Comparison of ENCODE assay signal across 8 cellular contexts in genomic region chr2:54557601-54558187, GRCh38.
DNase-seq lines count a peak whose midpoint lies in the region; ATAC-seq and TF ChIP-seq lines count a peak whose summit lies in the region.

No MANE protein-coding gene starts in this region.

- 9% methylated on average over 48 of the region's 48 CpGs for WGBS in aorta, 2 donors

- H3K27me3 ChIP-seq in PC-9 (ENCODE audit: insufficient read depth, low read depth) (no peaks in the 10 kb centered on the region), parathyroid adenoma (ENCODE audit: control insufficient read depth, insufficient read depth, low read length) (no peaks in the 10 kb centered on the region), aorta (ENCODE audit: control insufficient read depth in 1 of 2, insufficient read depth in 2 of 2, low read length in 1 of 2) (no peaks in the 10 kb centered on the region)

- peak overlapping the region; percentile 20 to 91 (median 73) for H3K27ac Mint-ChIP-seq in CD14-positive monocyte

- H2AFZ ChIP-seq in PC-9 (peak overlapping the region; percentile 80), parathyroid adenoma (peak overlapping the region; percentile 88)

- intact Hi-C loops in CD14-positive monocyte (cut with micrococcal nuclease) = no loop called here
- intact Hi-C loops in PC-9 (cut with micrococcal nuclease; ENCODE audit: unreplicated experiment) = no loop called here
- intact Hi-C loops in aorta (cut with DNase I) = no loop called here

- H3K9me3 Mint-ChIP-seq in CD14-positive monocyte = no peaks in the 10 kb centered on the region

- no peaks in the 10 kb centered on the region for H3K9me2 ChIP-seq in PC-9 (ENCODE audit: insufficient read depth)

- H3K36me3 Mint-ChIP-seq in CD14-positive monocyte = no peaks in the 10 kb centered on the region

- H3K9ac ChIP-seq in parathyroid adenoma = peak overlapping the region; percentile 51

- H3K36me3 ChIP-seq in PC-9 (ENCODE audit: low read depth) (no peaks in the 10 kb centered on the region), parathyroid adenoma (ENCODE audit: control insufficient read depth, insufficient read depth, low read length) (no peaks in the 10 kb centered on the region), aorta (ENCODE audit: control insufficient read depth in 1 of 2, insufficient read depth in 2 of 2, low read length in 1 of 2) (no peaks in the 10 kb centered on the region)

- peaks cover 1 to 10% (median 8%) of the 10 kb centered on the region in 3 donors for H3K27me3 Mint-ChIP-seq in CD14-positive monocyte (ENCODE audit: low read depth in 3 of 3)

- peaks cover 47% of the 10 kb centered on the region for H3K4me1 Mint-ChIP-seq in CD14-positive monocyte

- H3K4me1 ChIP-seq in PC-9 (replicated peaks; ENCODE audit: insufficient read depth) (peaks cover 47% of the 10 kb centered on the region), parathyroid adenoma (peaks cover 22% of the 10 kb centered on the region), aorta (ENCODE audit: control insufficient read depth in 1 of 2, insufficient read depth in 2 of 2, low read length in 2 of 2) (peaks cover 2% of the 10 kb centered on the region in 2 donors)

- H3K4me3 ChIP-seq in PC-9 = peak overlapping the region; percentile 90
- H3K4me3 ChIP-seq in parathyroid adenoma (ENCODE audit: low read depth, low read length) = peak overlapping the region; percentile 96
- H3K4me3 ChIP-seq in aorta (ENCODE audit: low read length in 2 of 2) = peak overlapping the region; percentile 11 to 29

- H3K4me2 ChIP-seq in PC-9 = peak overlapping the region; percentile 91
- H3K4me2 ChIP-seq in parathyroid adenoma (ENCODE audit: low read length) = peak overlapping the region; percentile 83

- DNase-seq in CD14-positive monocyte (ENCODE audit: low spot score) (peak; percentile 55), PC-9 (peak; percentile 71 to 79), activated gamma-delta T cell (lab: John Stamatoyannopoulos, UW) (peak; percentile 62), glomerular visceral epithelial cell (ENCODE audit: extremely low spot score) (peak; percentile 70), aorta (peak; percentile 54 to 86)

- H3K4me3 Mint-ChIP-seq in CD14-positive monocyte = peak overlapping the region; percentile 97 to 98

- POLR2A ChIA-PET in PC-9 (lab: Charles Lee; ENCODE audit: unreplicated experiment) = interaction anchor here (0.6 to 1.3 kb wide), 3 partner anchors 14 to 101 kb away, joined by 6 to 14 read pairs (median 6); no protein-coding TSS in a partner anchor

- ATAC-seq in GM19351 (IDR thresholded peaks at IDR 0.05; ENCODE audit: unreplicated experiment) (peak; percentile 38), HG03460 (IDR thresholded peaks at IDR 0.05; ENCODE audit: unreplicated experiment) (peak; percentile 36), aorta (ENCODE audit: low FRiP score) (peak; percentile 42)

- CTCF ChIA-PET in PC-9 (lab: Charles Lee) = interaction anchor here (0.6 to 0.7 kb wide), 2 partner anchors 14 to 33 kb away, joined by 3 to 6 read pairs; no protein-coding TSS in a partner anchor

- H3K9me3 ChIP-seq in PC-9 (ENCODE audit: insufficient read depth, low read depth) = no peaks in the 10 kb centered on the region
- no peaks in the 10 kb centered on the region for H3K9me3 ChIP-seq in parathyroid adenoma (ENCODE audit: control insufficient read depth, low read length)
- H3K9me3 ChIP-seq in aorta (ENCODE audit: control insufficient read depth, low read length) = no peaks in the 10 kb centered on the region

- H3F3A ChIP-seq in PC-9 (ENCODE audit: insufficient read depth, low read depth) = peaks cover 50% of the 10 kb centered on the region

- peaks cover 60% of the 10 kb centered on the region for H3K79me2 ChIP-seq in PC-9 (ENCODE audit: low read depth)
- peaks cover 36% of the 10 kb centered on the region for H3K79me2 ChIP-seq in parathyroid adenoma

- no TSS peak for BruUV-seq in PC-9 (replicated peaks; lab: Mats Ljungman, UMichigan)

- peak overlapping the region; percentile 95 for H3K27ac ChIP-seq in PC-9
- H3K27ac ChIP-seq in parathyroid adenoma = peak overlapping the region; percentile 87
- peak overlapping the region in 1 of 2 donors; percentile 2 for H3K27ac ChIP-seq in aorta (ENCODE audit: low read depth in 1 of 2, low read length in 2 of 2)

- H4K20me1 ChIP-seq in PC-9 (ENCODE audit: insufficient read depth) = no peaks in the 10 kb centered on the region

- no peak for TF ChIP-seq CTCF in CD14-positive monocyte (IDR thresholded peaks at IDR 0.05)
- TF ChIP-seq CTCF in PC-9 (conservative IDR thresholded peaks at IDR 0.05) = no peak; the same call in 1 of the 2 replicates
- TF ChIP-seq CTCF in parathyroid adenoma (IDR thresholded peaks at IDR 0.05) = peak; percentile 21

Comparison
In these comparisons a context has a peak if more than half of its experiments do, and no peak if none do; other contexts are left out.
1. H3K4me3 ChIP-seq: peak in every context shown above with its lines; median percentile 96 in parathyroid adenoma; 90 in PC-9; 20 in aorta.